14 cellular contexts compared by ENCODE assay signal in the genomic region with DNA sequence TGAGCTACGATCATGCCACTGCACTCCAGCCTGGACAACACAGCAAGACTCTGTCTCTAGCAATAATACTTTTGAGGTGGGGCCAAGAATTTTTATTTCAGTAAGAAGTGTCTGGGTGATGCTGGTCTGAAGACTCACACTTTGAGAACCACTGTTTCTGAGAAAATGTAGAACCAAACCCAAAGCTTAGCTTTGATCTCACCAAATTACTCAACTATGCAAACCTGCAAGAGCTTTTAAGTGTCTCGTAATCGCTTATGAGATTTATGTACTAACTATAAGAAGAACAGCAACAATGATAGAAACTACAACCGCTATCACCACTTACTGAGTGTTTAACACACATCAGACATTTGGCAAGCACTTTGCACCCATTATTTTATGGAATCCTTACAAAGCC. TPM values are rescaled to one million over a fixed set of nuclear protein-coding genes. Genes with fewer than 3 reads are reported as not detected.
DNase-seq lines count a peak whose midpoint lies in the region; ATAC-seq, FAIRE-seq and TF ChIP-seq lines count a peak whose summit lies in the region.
"Had no signal": no experiment of that assay in that cellular context is flagged by ENCODE, and none has a peak within 500 bp of the region (broad histone marks: within the 10 kb centered on the region; RNA-seq: fewer than 3 reads in every experiment).

No MANE protein-coding gene starts in this region.

- TF ChIP-seq CTCF in OCI-LY3 (IDR thresholded peaks at IDR 0.05; ENCODE audit: low read depth, low read length): no peak
- TF ChIP-seq CTCF in astrocyte (IDR thresholded peaks at IDR 0.05; ENCODE audit: insufficient read depth, low read depth, low read length): no peak

- no peaks in the 10 kb centered on the region for H3K27me3 ChIP-seq in OCI-LY3 (ENCODE audit: low read depth, low read length)
- no peaks in the 10 kb centered on the region for H3K27me3 ChIP-seq in astrocyte (ENCODE audit: insufficient read depth, low read length)
- H3K27me3 ChIP-seq in subcutaneous abdominal adipose tissue (ENCODE audit: control insufficient read depth in 5 of 5, insufficient read depth in 4 of 5, low read length in 5 of 5): no peaks in the 10 kb centered on the region
- H3K27me3 ChIP-seq: sigmoid colon, upper lobe of left lung had no signal

- 0 out of 2 replicates have a peak overlapping the region, but pooled peaks have one; percentile 11 for H3K9ac ChIP-seq in OCI-LY3 (ENCODE audit: low read length)
- H3K9ac ChIP-seq in astrocyte (ENCODE audit: low read length): no peak overlapping the region
- no peak overlapping the region for H3K9ac ChIP-seq in subcutaneous abdominal adipose tissue (ENCODE audit: low read length in 5 of 5)

- FAIRE-seq in astrocyte (lab: Jason Lieb, UNC): no peak
- FAIRE-seq: H1 had no signal

- no peak overlapping the region for H3K4me3 Mint-ChIP-seq in activated naive CD4-positive, alpha-beta T cell treated with anti-CD3 and anti-CD28 coated beads for 36 hours
- no peak overlapping the region for H3K4me3 Mint-ChIP-seq in astrocyte (ENCODE audit: unreplicated experiment)

- no peak for ATAC-seq in HG03442 (IDR thresholded peaks at IDR 0.05; ENCODE audit: unreplicated experiment)

- H3K36me3 ChIP-seq in OCI-LY3 (replicated peaks; ENCODE audit: low read depth, low read length): peaks cover 24% of the 10 kb centered on the region
- H3K36me3 ChIP-seq in astrocyte (ENCODE audit: insufficient read depth, low read length): no peaks in the 10 kb centered on the region
- peaks cover 0 to 4% (median 2%) of the 10 kb centered on the region in 5 donors for H3K36me3 ChIP-seq in subcutaneous abdominal adipose tissue (ENCODE audit: control insufficient read depth in 5 of 5, insufficient read depth in 5 of 5, low read length in 5 of 5)
- H3K36me3 ChIP-seq: sigmoid colon, upper lobe of left lung had no signal

- H3K4me1 Mint-ChIP-seq in activated naive CD4-positive, alpha-beta T cell treated with anti-CD3 and anti-CD28 coated beads for 36 hours (ENCODE audit: low read depth): peaks cover 85% of the 10 kb centered on the region
- peaks cover 12% of the 10 kb centered on the region for H3K4me1 Mint-ChIP-seq in astrocyte (ENCODE audit: low read depth, unreplicated experiment)

- peaks cover 11% of the 10 kb centered on the region for H3K36me3 Mint-ChIP-seq in activated naive CD4-positive, alpha-beta T cell treated with anti-CD3 and anti-CD28 coated beads for 36 hours (ENCODE audit: low read depth)
- peaks cover 2% of the 10 kb centered on the region for H3K36me3 Mint-ChIP-seq in astrocyte (ENCODE audit: low read depth, unreplicated experiment)

- H4K20me1 ChIP-seq in OCI-LY3 (ENCODE audit: insufficient read depth, low read length) (peaks cover 35% of the 10 kb centered on the region), astrocyte (ENCODE audit: insufficient read depth, low read length) (no peaks in the 10 kb centered on the region)

- peak overlapping the region; percentile 20 for H3K4me3 ChIP-seq in OCI-LY3 (ENCODE audit: low read length)
- no peak overlapping the region for H3K4me3 ChIP-seq in astrocyte (ENCODE audit: insufficient read depth, low read depth, low read length)
- H3K4me3 ChIP-seq in subcutaneous abdominal adipose tissue (ENCODE audit: low read depth in 1 of 5, low read length in 5 of 5): no peak overlapping the region
- H3K4me3 ChIP-seq: sigmoid colon, upper lobe of left lung had no signal

- H3K27ac ChIP-seq in OCI-LY3 (ENCODE audit: low read length): peak overlapping the region; percentile 70
- H3K27ac ChIP-seq in astrocyte (ENCODE audit: low read depth, low read length): peak overlapping the region; percentile 25
- peak overlapping the region; percentile 50 for H3K27ac ChIP-seq in subcutaneous abdominal adipose tissue (ENCODE audit: low read depth, low read length)
- H3K27ac ChIP-seq: sigmoid colon, upper lobe of left lung had no signal

- peak overlapping the region; percentile 72 for H3K27ac Mint-ChIP-seq in activated naive CD4-positive, alpha-beta T cell treated with anti-CD3 and anti-CD28 coated beads for 36 hours
- H3K27ac Mint-ChIP-seq in astrocyte (ENCODE audit: unreplicated experiment): no peak overlapping the region

- peaks cover 3% of the 10 kb centered on the region for H3K9me3 Mint-ChIP-seq in activated naive CD4-positive, alpha-beta T cell treated with anti-CD3 and anti-CD28 coated beads for 36 hours
- H3K9me3 Mint-ChIP-seq in astrocyte (ENCODE audit: unreplicated experiment): peaks cover 4% of the 10 kb centered on the region

- DNase-seq in activated naive CD4-positive, alpha-beta T cell treated with anti-CD3 and anti-CD28 coated beads for 36 hours: no peak
- DNase-seq in activated naive CD4-positive, alpha-beta T cell treated with Interleukin-2 at 50 U/mL for 16 hours: no peak
- no peak for DNase-seq in astrocyte (ENCODE audit: low read depth)
- no peak for DNase-seq in central memory CD4-positive, alpha-beta T cell
- no peak for DNase-seq in SKM-1 treated with dmso at 0.1 percent for 144 hours (lab: John Stamatoyannopoulos, UW; ENCODE audit: unreplicated experiment)
- DNase-seq: activated CD8-positive, alpha-beta memory T cell treated with anti-CD3 and anti-CD28 coated beads, Interleukin-2, amount 50 U/mL, for 4 hours; anterior cingulate cortex; sigmoid colon; stimulated activated CD4-positive, alpha-beta T cell treated with anti-CD3 and anti-CD28 coated beads, Interleukin-2, amount 100 ng/mL, for 48 hours; upper lobe of left lung had no signal

- H3K4me1 ChIP-seq in OCI-LY3 (ENCODE audit: low read length) (peaks cover 77% of the 10 kb centered on the region), astrocyte (ENCODE audit: insufficient read depth, low read length) (peaks cover 11% of the 10 kb centered on the region), subcutaneous abdominal adipose tissue (ENCODE audit: control insufficient read depth in 5 of 5, insufficient read depth in 5 of 5, low read length in 5 of 5) (peaks cover 0 to 26% (median 17%) of the 10 kb centered on the region in 5 donors)

- H3K27me3 Mint-ChIP-seq in activated naive CD4-positive, alpha-beta T cell treated with anti-CD3 and anti-CD28 coated beads for 36 hours (ENCODE audit: low read depth): no peaks in the 10 kb centered on the region
- H3K27me3 Mint-ChIP-seq in astrocyte (ENCODE audit: low read depth, unreplicated experiment): no peaks in the 10 kb centered on the region

- H2AFZ ChIP-seq in OCI-LY3 (ENCODE audit: low read depth, low read length): no peak overlapping the region
- no peak overlapping the region for H2AFZ ChIP-seq in astrocyte (ENCODE audit: low read depth, low read length)

- H3K79me2 ChIP-seq in OCI-LY3 (ENCODE audit: low read length) (peaks cover 95% of the 10 kb centered on the region), astrocyte (ENCODE audit: insufficient read depth, low read length) (no peaks in the 10 kb centered on the region)

- intact Hi-C loops in activated naive CD4-positive, alpha-beta T cell treated with anti-CD3 and anti-CD28 coated beads for 36 hours (cut with micrococcal nuclease): loop anchor here (1.0 kb wide), 4 partner anchors 8 to 20 kb away; no protein-coding TSS in a partner anchor

- H3K9me3 ChIP-seq in OCI-LY3 (ENCODE audit: insufficient read depth, low read length): no peaks in the 10 kb centered on the region
- H3K9me3 ChIP-seq in astrocyte (ENCODE audit: insufficient read depth, low read depth, low read length): no peaks in the 10 kb centered on the region
- H3K9me3 ChIP-seq in subcutaneous abdominal adipose tissue (ENCODE audit: control insufficient read depth in 5 of 5, low read length in 5 of 5): no peaks in the 10 kb centered on the region
- H3K9me3 ChIP-seq: sigmoid colon, upper lobe of left lung had no signal

- H3K4me2 ChIP-seq in OCI-LY3 (ENCODE audit: low read length) (peak overlapping the region; percentile 56), astrocyte (ENCODE audit: low read length) (no peak overlapping the region)

- CTCF ChIA-PET in activated naive CD4-positive, alpha-beta T cell treated with anti-CD3 and anti-CD28 coated beads for 36 hours (lab: Charles Lee): interaction anchor here (0.6 to 2.2 kb wide), 7 partner anchors 8 to 90 kb away, joined by 3 to 9 read pairs (median 4); no protein-coding TSS in a partner anchor

RNA-seq across cellular contexts. Expression of a gene that starts 29.5 kb away (rescaled TPM):
- total RNA-seq in activated naive CD4-positive, alpha-beta T cell treated with anti-CD3 and anti-CD28 coated beads for 36 hours: 10 to 100 TPM; 29.4 to 30.9 TPM
- total RNA-seq in astrocyte: 0.23 TPM in 1 of 2 replicates, not detected in the other
- total RNA-seq: H1 had no signal

Comparison
In these comparisons a context has a peak if more than half of its experiments do, and no peak if none do; other contexts are left out.
1. RNA of a gene that starts 29.5 kb away (total RNA-seq): 29.4 to 30.9 TPM in activated naive CD4-positive, alpha-beta T cell treated with anti-CD3 and anti-CD28 coated beads for 36 hours; 0.23 TPM in astrocyte; every median in the first group is over 10 times any median in the second.
2. Peak in every context shown above with its lines, with median percentiles within 50 percentile points of each other: H3K27ac ChIP-seq.